12 cellular contexts compared by ENCODE assay signal in the genomic region with DNA sequence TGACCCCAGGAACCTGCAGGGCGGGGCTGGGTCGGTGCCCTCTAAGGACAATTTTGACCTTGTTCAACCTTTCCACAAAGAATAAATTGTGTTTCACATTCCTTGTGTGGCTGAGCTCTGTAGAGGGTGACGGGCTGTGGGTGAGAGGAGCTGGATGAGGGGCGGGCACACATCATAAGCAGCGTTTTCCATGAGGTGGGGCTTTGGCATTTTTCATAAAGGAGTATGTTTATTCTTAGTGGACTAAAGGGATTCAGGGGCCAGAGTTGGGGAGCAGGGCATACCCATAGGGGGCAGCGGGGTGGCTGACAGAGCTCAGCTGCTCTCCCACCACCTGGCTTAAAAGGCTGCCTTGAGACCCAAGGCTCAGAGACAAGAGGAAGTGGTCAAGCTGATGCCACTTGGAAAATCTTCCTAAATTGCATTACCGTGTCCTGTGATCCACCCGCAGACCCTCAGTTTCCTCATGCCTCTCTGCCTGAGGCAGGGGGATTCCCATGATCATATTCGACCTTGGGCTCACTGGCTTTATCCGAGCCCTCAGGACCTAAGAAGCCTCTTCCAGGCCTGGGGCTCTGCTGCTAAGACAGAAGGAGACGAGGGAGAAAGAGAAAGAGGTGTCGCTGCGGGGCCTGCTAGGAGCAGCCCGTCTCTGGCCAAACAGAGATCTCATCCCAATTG. TPM values are rescaled to one million over a fixed set of nuclear protein-coding genes. Genes with fewer than 3 reads are reported as not detected.
DNase-seq lines count a peak whose midpoint lies in the region; ATAC-seq and TF ChIP-seq lines count a peak whose summit lies in the region.
"Had no signal": no experiment of that assay in that cellular context is flagged by ENCODE, and none has a peak within 500 bp of the region (broad histone marks: within the 10 kb centered on the region; RNA-seq: fewer than 3 reads in every experiment).

No MANE protein-coding gene starts in this region.

- H3K4me1 ChIP-seq in ascending aorta (peaks cover 42 to 62% of the 10 kb centered on the region in 2 donors), iPS-20b (ENCODE audit: insufficient read depth, low read length) (peaks cover 15% of the 10 kb centered on the region; the same call in 1 of the 2 replicates), smooth muscle cell (ENCODE audit: low read depth) (peaks cover 27% of the 10 kb centered on the region)
- no peaks in the 10 kb centered on the region for H3K4me1 ChIP-seq in naive thymus-derived CD4-positive, alpha-beta T cell (ENCODE audit: control insufficient read depth in 2 of 2, insufficient read depth in 2 of 2, low read length in 2 of 2)

- intact Hi-C loops in ascending aorta (cut with DNase I) = loop anchor here (2.0 to 10.0 kb wide), 2 partner anchors 259 to 1373 kb away; a partner anchor contains a TSS
- intact Hi-C loops in naive thymus-derived CD4-positive, alpha-beta T cell (cut with micrococcal nuclease) = no loop called here

- H3K27me3 ChIP-seq in ascending aorta (no peaks in the 10 kb centered on the region), iPS-20b (ENCODE audit: insufficient read depth, low read length) (no peaks in the 10 kb centered on the region), smooth muscle cell (ENCODE audit: low read depth) (no peaks in the 10 kb centered on the region)
- H3K27me3 ChIP-seq in naive thymus-derived CD4-positive, alpha-beta T cell (ENCODE audit: control insufficient read depth in 2 of 2, insufficient read depth in 2 of 2, low read length in 2 of 2) = no peaks in the 10 kb centered on the region

- peaks cover 0 to 11% (median 1%) of the 10 kb centered on the region in 7 donors for H3K4me1 Mint-ChIP-seq in naive thymus-derived CD4-positive, alpha-beta T cell

- peaks cover 0 to 27% (median 6%) of the 10 kb centered on the region in 5 donors for H3K27me3 Mint-ChIP-seq in naive thymus-derived CD4-positive, alpha-beta T cell

- H3F3A ChIP-seq in smooth muscle cell (ENCODE audit: low read depth) = peaks cover 64% of the 10 kb centered on the region

- H3K36me3 ChIP-seq in ascending aorta (peaks cover 41% of the 10 kb centered on the region in 2 donors), iPS-20b (ENCODE audit: insufficient read depth, low read depth, low read length) (peaks cover 31% of the 10 kb centered on the region), smooth muscle cell (ENCODE audit: low read depth) (no peaks in the 10 kb centered on the region)
- H3K36me3 ChIP-seq in naive thymus-derived CD4-positive, alpha-beta T cell (ENCODE audit: control insufficient read depth in 2 of 3, insufficient read depth in 3 of 3, low read length in 3 of 3) = no peaks in the 10 kb centered on the region

- TF ChIP-seq CTCF in GM20000 (IDR thresholded peaks at IDR 0.05; ENCODE audit: extremely low read depth, missing control alignments) (no peak), ascending aorta (IDR thresholded peaks at IDR 0.05) (no peak), smooth muscle cell (IDR thresholded peaks at IDR 0.05; ENCODE audit: borderline replicate concordance, insufficient read depth, poor library complexity, severe bottlenecking) (peak; percentile 9)

- no peak overlapping the region for H3K4me3 Mint-ChIP-seq in naive thymus-derived CD4-positive, alpha-beta T cell
- H3K4me3 Mint-ChIP-seq: activated naive CD4-positive, alpha-beta T cell treated with anti-CD3 and anti-CD28 coated beads, Interleukin-2, amount 10 ng/mL, durations not matched to agents 7 days and 5 days; naive B cell had no signal

- H3K4me2 ChIP-seq in smooth muscle cell = peak overlapping the region; percentile 77

- peaks cover 19% of the 10 kb centered on the region for H3K79me2 ChIP-seq in smooth muscle cell (ENCODE audit: low read depth)

- H3K9me3 ChIP-seq in ascending aorta (no peaks in the 10 kb centered on the region), iPS-20b (ENCODE audit: insufficient read depth, low read depth, low read length) (no peaks in the 10 kb centered on the region), smooth muscle cell (replicated peaks; ENCODE audit: low read depth) (no peaks in the 10 kb centered on the region)
- no peaks in the 10 kb centered on the region for H3K9me3 ChIP-seq in naive thymus-derived CD4-positive, alpha-beta T cell (ENCODE audit: control insufficient read depth in 2 of 3, low read length in 3 of 3)

- DNase-seq in GM20000 (ENCODE audit: low spot score) (peak; percentile 36), ascending aorta (ENCODE audit: low spot score in 2 of 2) (no peak), smooth muscle cell (lab: John Stamatoyannopoulos, UW; ENCODE audit: unreplicated experiment) (no peak)
- DNase-seq in stimulated activated naive CD4-positive, alpha-beta T cell treated with Interleukin-2 at 50 U/mL for 16 hours (lab: John Stamatoyannopoulos, UW) = no peak
- no peak for DNase-seq in activated naive CD4-positive, alpha-beta T cell (lab: John Stamatoyannopoulos, UW)
- DNase-seq in naive thymus-derived CD4-positive, alpha-beta T cell = no peak
- DNase-seq: activated naive CD4-positive, alpha-beta T cell treated with anti-CD3 and anti-CD28 coated beads, Interleukin-2, amount 10 ng/mL, durations not matched to agents 7 days and 5 days; naive B cell; stimulated activated naive CD4-positive, alpha-beta T cell had no signal

- no peak for ATAC-seq in naive thymus-derived CD4-positive, alpha-beta T cell
- no peak for ATAC-seq in HG02870 (IDR thresholded peaks at IDR 0.05; ENCODE audit: unreplicated experiment)

- no peak overlapping the region for H3K27ac Mint-ChIP-seq in naive thymus-derived CD4-positive, alpha-beta T cell
- H3K27ac Mint-ChIP-seq: activated naive CD4-positive, alpha-beta T cell treated with anti-CD3 and anti-CD28 coated beads, Interleukin-2, amount 10 ng/mL, durations not matched to agents 7 days and 5 days had no signal

- no peak overlapping the region for H2AFZ ChIP-seq in smooth muscle cell (ENCODE audit: low read depth)

- peak overlapping the region; percentile 51; the same call in 1 of the 2 replicates for H3K9ac ChIP-seq in iPS-20b (ENCODE audit: low read depth, low read length)
- H3K9ac ChIP-seq in smooth muscle cell (ENCODE audit: low read depth) = peak overlapping the region; percentile 91

- WGBS in smooth muscle cell (ENCODE audit: low lambda C conversion rate) = 32% methylated on average over 14 of the region's 14 CpGs

- peaks cover 22% of the 10 kb centered on the region for H4K20me1 ChIP-seq in smooth muscle cell (ENCODE audit: low read depth)

- no peaks in the 10 kb centered on the region for H3K36me3 Mint-ChIP-seq in naive thymus-derived CD4-positive, alpha-beta T cell
- H3K36me3 Mint-ChIP-seq: activated naive CD4-positive, alpha-beta T cell treated with anti-CD3 and anti-CD28 coated beads, Interleukin-2, amount 10 ng/mL, durations not matched to agents 7 days and 5 days; naive B cell had no signal

- peak overlapping the region; percentile 87 to 91 for H3K27ac ChIP-seq in ascending aorta
- no peak overlapping the region for H3K27ac ChIP-seq in iPS-20b (ENCODE audit: low read length)
- peak overlapping the region; percentile 100 for H3K27ac ChIP-seq in smooth muscle cell (ENCODE audit: low read depth)
- no peak overlapping the region for H3K27ac ChIP-seq in naive thymus-derived CD4-positive, alpha-beta T cell (ENCODE audit: low read depth, low read length)
- H3K27ac ChIP-seq: HL-60 had no signal

- CTCF ChIA-PET in naive thymus-derived CD4-positive, alpha-beta T cell (lab: Charles Lee) = no interaction called here

- H3K9me3 Mint-ChIP-seq in naive thymus-derived CD4-positive, alpha-beta T cell = no peaks in the 10 kb centered on the region
- H3K9me3 Mint-ChIP-seq: activated naive CD4-positive, alpha-beta T cell treated with anti-CD3 and anti-CD28 coated beads, Interleukin-2, amount 10 ng/mL, durations not matched to agents 7 days and 5 days; naive B cell had no signal

- POLR2A ChIA-PET in naive thymus-derived CD4-positive, alpha-beta T cell (lab: Charles Lee) = interaction anchor here (1.2 kb wide), 1 partner anchor 81 kb away, joined by 3 read pairs; no protein-coding TSS in a partner anchor

- H3K4me3 ChIP-seq in ascending aorta = peak overlapping the region in 1 of 2 donors; percentile 32
- H3K4me3 ChIP-seq in iPS-20b (ENCODE audit: low read length) = no peak overlapping the region
- H3K4me3 ChIP-seq in smooth muscle cell = no peak overlapping the region
- H3K4me3 ChIP-seq in naive thymus-derived CD4-positive, alpha-beta T cell (ENCODE audit: low read length) = no peak overlapping the region

RNA-seq across cellular contexts. Expression of a gene that starts 11.4 kb away (rescaled TPM):
- total RNA-seq in ascending aorta (178 TPM), smooth muscle cell (444 and 491 TPM in 2 replicates)
- polyA plus RNA-seq in smooth muscle cell = 52.3 and 58.1 TPM in 2 replicates
- total RNA-seq in naive thymus-derived CD4-positive, alpha-beta T cell = 1 to 10 TPM; 1.8 to 6.6 (median 2.0) TPM
- polyA plus RNA-seq in naive thymus-derived CD4-positive, alpha-beta T cell = not detected

RNA-seq across cellular contexts. Expression of a gene that starts 18.1 kb away (rescaled TPM):
- total RNA-seq in ascending aorta (6.6 TPM), smooth muscle cell (85.8 and 220 TPM in 2 replicates)
- polyA plus RNA-seq in smooth muscle cell = 274 and 296 TPM in 2 replicates
- total RNA-seq in naive thymus-derived CD4-positive, alpha-beta T cell = 100 to 1,000 TPM in 1 of 5 experiments, 10 to 100 TPM in 4; 32.9 to 118 (median 48.2) TPM
- polyA plus RNA-seq in naive thymus-derived CD4-positive, alpha-beta T cell = 100 to 1,000 TPM; 169 to 189 TPM

RNA-seq across cellular contexts. Expression of a gene that starts 23.7 kb away (rescaled TPM):
- 214 TPM for total RNA-seq in ascending aorta
- 32.4 and 38.8 TPM in 2 replicates for total RNA-seq in smooth muscle cell
- polyA plus RNA-seq in smooth muscle cell = 81.2 and 87.1 TPM in 2 replicates
- 10 to 100 TPM; 55.5 to 76.1 (median 72.3) TPM for total RNA-seq in naive thymus-derived CD4-positive, alpha-beta T cell
- 100 to 1,000 TPM in 1 of 2 donors, 10 to 100 TPM in 1; 68.0 to 103 TPM for polyA plus RNA-seq in naive thymus-derived CD4-positive, alpha-beta T cell

RNA-seq across cellular contexts. Expression of a gene that starts 32.6 kb away (rescaled TPM):
- total RNA-seq in ascending aorta (7.6 TPM), smooth muscle cell (10.3 and 18.5 TPM in 2 replicates)
- 10.0 and 14.1 TPM in 2 replicates for polyA plus RNA-seq in smooth muscle cell
- total RNA-seq in naive thymus-derived CD4-positive, alpha-beta T cell = 10 to 100 TPM in 1 of 5 experiments, 1 to 10 TPM in 4; 1.1 to 71.1 (median 2.7) TPM
- 1 to 10 TPM; 1.1 to 1.4 TPM for polyA plus RNA-seq in naive thymus-derived CD4-positive, alpha-beta T cell

RNA-seq across cellular contexts. Expression of a gene that starts 35.2 kb away (rescaled TPM):
- 1.9 TPM for total RNA-seq in ascending aorta
- total RNA-seq in smooth muscle cell = 0.22 and 2.6 TPM in 2 replicates
- polyA plus RNA-seq in smooth muscle cell = 1.6 and 5.9 TPM in 2 replicates
- 1 to 10 TPM in 4 of 5 experiments, under 1 TPM in 1; 0.97 to 8.6 (median 5.4) TPM for total RNA-seq in naive thymus-derived CD4-positive, alpha-beta T cell
- 1 to 10 TPM in 1 of 2 donors, under 1 TPM in 1; 0.58 to 1.4 TPM for polyA plus RNA-seq in naive thymus-derived CD4-positive, alpha-beta T cell

Comparison
In these comparisons a context has a peak if more than half of its experiments do, and no peak if none do; other contexts are left out.
1. H3K27ac ChIP-seq: peak in ascending aorta (2 of 2) and smooth muscle cell (single experiment); none in iPS-20b (single experiment) and naive thymus-derived CD4-positive, alpha-beta T cell (single experiment).
2. RNA of a gene that starts 11.4 kb away (total RNA-seq): 444 to 491 TPM in smooth muscle cell and 178 TPM in ascending aorta (single experiment); 1.8 to 6.6 TPM in naive thymus-derived CD4-positive, alpha-beta T cell; every median in the first group is over 10 times any median in the second.